Comparison of ENCODE assay signal across 22 cellular contexts in the genomic region with DNA sequence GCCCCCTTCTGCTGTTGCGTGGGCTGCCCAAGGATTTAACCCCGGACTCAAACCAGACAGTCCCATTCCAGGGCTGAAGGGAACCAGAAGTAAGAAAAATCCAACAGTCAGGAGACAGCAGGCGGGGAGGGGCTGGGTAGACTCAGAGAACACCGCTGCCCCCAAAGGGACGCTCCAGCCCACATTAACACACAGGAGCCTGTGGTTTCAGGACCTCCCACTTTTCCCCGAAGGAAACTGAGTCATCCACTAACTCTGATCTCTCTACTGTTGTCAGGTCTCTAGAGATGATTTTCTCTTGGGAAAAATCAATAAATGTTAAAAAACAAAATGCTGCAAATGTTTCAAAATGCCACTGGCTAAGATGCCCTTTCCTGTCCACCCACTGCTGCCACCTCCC. TPM values are rescaled to one million over a fixed set of nuclear protein-coding genes. Genes with fewer than 3 reads are reported as not detected.
DNase-seq lines count a peak whose midpoint lies in the region; ATAC-seq and TF ChIP-seq lines count a peak whose summit lies in the region.
"Had no signal": no experiment of that assay in that cellular context is flagged by ENCODE, and none has a peak within 500 bp of the region (broad histone marks: within the 10 kb centered on the region; RNA-seq: fewer than 3 reads in every experiment).

No MANE protein-coding gene starts in this region.

- H3K4me2 ChIP-seq in MM.1S (ENCODE audit: low read depth, low read length): no peak overlapping the region

- H3F3A ChIP-seq in MM.1S (ENCODE audit: insufficient read depth, low read length): no peaks in the 10 kb centered on the region

- no peaks in the 10 kb centered on the region for H3K27me3 Mint-ChIP-seq in activated CD4-positive, alpha-beta T cell treated with anti-CD3 and anti-CD28 coated beads, Interleukin-2, amount 10 ng/mL, durations not matched to agents 7 days and 5 days
- H3K27me3 Mint-ChIP-seq in activated CD8-positive, alpha-beta T cell treated with anti-CD3 and anti-CD28 coated beads, Interleukin-2, amount 10 ng/mL, durations not matched to agents 7 days and 5 days (ENCODE audit: low read depth): no peaks in the 10 kb centered on the region
- H3K27me3 Mint-ChIP-seq: CD4-positive, alpha-beta T cell; IgD-negative memory B cell had no signal

- H3K4me3 Mint-ChIP-seq in activated CD4-positive, alpha-beta T cell treated with anti-CD3 and anti-CD28 coated beads, Interleukin-2, amount 10 ng/mL, durations not matched to agents 7 days and 5 days: no peak overlapping the region
- H3K4me3 Mint-ChIP-seq in activated CD8-positive, alpha-beta T cell treated with anti-CD3 and anti-CD28 coated beads, Interleukin-2, amount 10 ng/mL, durations not matched to agents 7 days and 5 days: no peak overlapping the region
- H3K4me3 Mint-ChIP-seq: CD4-positive, alpha-beta T cell had no signal

- H3K9me3 Mint-ChIP-seq in activated CD4-positive, alpha-beta T cell treated with anti-CD3 and anti-CD28 coated beads, Interleukin-2, amount 10 ng/mL, durations not matched to agents 7 days and 5 days: no peaks in the 10 kb centered on the region
- no peaks in the 10 kb centered on the region for H3K9me3 Mint-ChIP-seq in activated CD8-positive, alpha-beta T cell treated with anti-CD3 and anti-CD28 coated beads, Interleukin-2, amount 10 ng/mL, durations not matched to agents 7 days and 5 days (ENCODE audit: insufficient read depth)
- H3K9me3 Mint-ChIP-seq: CD4-positive, alpha-beta T cell; IgD-negative memory B cell had no signal

- H3K27me3 ChIP-seq in MM.1S (replicated peaks; ENCODE audit: insufficient read depth, low read length): no peaks in the 10 kb centered on the region
- H3K27me3 ChIP-seq: esophagus squamous epithelium had no signal

- no peak overlapping the region for H3K27ac ChIP-seq in MM.1S (ENCODE audit: low read length)
- H3K27ac ChIP-seq: esophagus squamous epithelium had no signal

- TF ChIP-seq CTCF in fibroblast of mammary gland (conservative IDR thresholded peaks at IDR 0.05; ENCODE audit: control insufficient read depth, insufficient read depth, low read depth, low read length) (no peak), MM.1S (IDR thresholded peaks at IDR 0.05; ENCODE audit: low read length) (no peak)

- no peaks in the 10 kb centered on the region for H4K20me1 ChIP-seq in MM.1S (ENCODE audit: insufficient read depth, low read length)

- H3K9ac ChIP-seq in MM.1S (ENCODE audit: low read length): no peak overlapping the region

- no peak for DNase-seq in activated CD4-positive, alpha-beta T cell treated with anti-CD3 and anti-CD28 coated beads, Interleukin-2, amount 10 ng/mL, durations not matched to agents 7 days and 5 days
- no peak for DNase-seq in activated CD4-positive, alpha-beta T cell treated with anti-CD3 and anti-CD28 coated beads for 1 hour
- no peak for DNase-seq in activated CD8-positive, alpha-beta T cell treated with anti-CD3 and anti-CD28 coated beads, Interleukin-2, amount 10 ng/mL, durations not matched to agents 7 days and 5 days
- DNase-seq in fibroblast of mammary gland (ENCODE audit: low read depth) (peak; percentile 59), iPS-NIHi11 (ENCODE audit: low spot score) (no peak), MM.1S (no peak)
- DNase-seq in stimulated activated naive CD8-positive, alpha-beta T cell treated with anti-CD3 and anti-CD28 coated beads, Interleukin-15, Interleukin-2, amounts not matched to agents 100 U/mL and 50 U/mL, for 24 hours: peak; percentile 45
- DNase-seq: ACHN; activated CD8-positive, alpha-beta memory T cell treated with anti-CD3 and anti-CD28 coated beads, Interleukin-2, amount 50 U/mL, for 4 hours; CD4-positive, alpha-beta T cell; DMS79; esophagus squamous epithelium; NCI-H187 treated with DMSO at 0.1 percent for 48 hours; NCI-H345; RPMI8226 had no signal

- no peaks in the 10 kb centered on the region for H3K4me1 ChIP-seq in MM.1S (ENCODE audit: low read length)
- H3K4me1 ChIP-seq: esophagus squamous epithelium had no signal

- CTCF ChIA-PET in activated CD4-positive, alpha-beta T cell treated with anti-CD3 and anti-CD28 coated beads, Interleukin-2, amount 10 ng/mL, durations not matched to agents 7 days and 5 days (lab: Charles Lee): no interaction called here
- CTCF ChIA-PET in activated CD8-positive, alpha-beta T cell treated with anti-CD3 and anti-CD28 coated beads, Interleukin-2, amount 10 ng/mL, durations not matched to agents 7 days and 5 days (lab: Charles Lee): no interaction called here

- H3K36me3 Mint-ChIP-seq in activated CD4-positive, alpha-beta T cell treated with anti-CD3 and anti-CD28 coated beads, Interleukin-2, amount 10 ng/mL, durations not matched to agents 7 days and 5 days (ENCODE audit: low read depth): peaks cover 46% of the 10 kb centered on the region
- peaks cover 59% of the 10 kb centered on the region for H3K36me3 Mint-ChIP-seq in activated CD8-positive, alpha-beta T cell treated with anti-CD3 and anti-CD28 coated beads, Interleukin-2, amount 10 ng/mL, durations not matched to agents 7 days and 5 days (ENCODE audit: low read depth)

- H3K36me3 ChIP-seq in MM.1S (replicated peaks; ENCODE audit: insufficient read depth, low read length): no peaks in the 10 kb centered on the region

- no peaks in the 10 kb centered on the region for H3K9me2 ChIP-seq in MM.1S (replicated peaks; ENCODE audit: insufficient read depth, low read length)

- no peaks in the 10 kb centered on the region for H3K9me3 ChIP-seq in MM.1S (replicated peaks; ENCODE audit: insufficient read depth, low read length)
- H3K9me3 ChIP-seq: esophagus squamous epithelium had no signal

- peak; percentile 25 for ATAC-seq in activated CD8-positive, alpha-beta T cell treated with anti-CD3 and anti-CD28 coated beads, Interleukin-2, amount 10 ng/mL, durations not matched to agents 7 days and 5 days
- peak; percentile 90 for ATAC-seq in stimulated activated naive CD8-positive, alpha-beta T cell treated with anti-CD3 and anti-CD28 coated beads, Interleukin-15, Interleukin-2, amounts not matched to agents 100 U/mL and 50 U/mL, for 24 hours
- no peak for ATAC-seq in HG02798 (IDR thresholded peaks at IDR 0.05; ENCODE audit: poor library complexity, unreplicated experiment)
- ATAC-seq: HCT116, sciatic nerve had no signal

- H2AFZ ChIP-seq in MM.1S (ENCODE audit: low read length): no peak overlapping the region

- H3K79me2 ChIP-seq in MM.1S (ENCODE audit: low read length): no peaks in the 10 kb centered on the region

- POLR2A ChIA-PET in activated CD4-positive, alpha-beta T cell treated with anti-CD3 and anti-CD28 coated beads, Interleukin-2, amount 10 ng/mL, durations not matched to agents 7 days and 5 days (lab: Charles Lee): no interaction called here
- POLR2A ChIA-PET in activated CD8-positive, alpha-beta T cell treated with anti-CD3 and anti-CD28 coated beads, Interleukin-2, amount 10 ng/mL, durations not matched to agents 7 days and 5 days (lab: Charles Lee): no interaction called here

- peak overlapping the region; percentile 69 for H3K27ac Mint-ChIP-seq in activated CD4-positive, alpha-beta T cell treated with anti-CD3 and anti-CD28 coated beads, Interleukin-2, amount 10 ng/mL, durations not matched to agents 7 days and 5 days
- no peak overlapping the region for H3K27ac Mint-ChIP-seq in activated CD8-positive, alpha-beta T cell treated with anti-CD3 and anti-CD28 coated beads, Interleukin-2, amount 10 ng/mL, durations not matched to agents 7 days and 5 days
- H3K27ac Mint-ChIP-seq: CD4-positive, alpha-beta T cell had no signal

- H3K4me3 ChIP-seq in fibroblast of mammary gland (ENCODE audit: control insufficient read depth, low read depth, low read length) (no peak overlapping the region), MM.1S (ENCODE audit: low read length) (no peak overlapping the region)
- H3K4me3 ChIP-seq: esophagus squamous epithelium, lung had no signal

- H3K4me1 Mint-ChIP-seq in activated CD4-positive, alpha-beta T cell treated with anti-CD3 and anti-CD28 coated beads, Interleukin-2, amount 10 ng/mL, durations not matched to agents 7 days and 5 days: peaks cover 39% of the 10 kb centered on the region
- peaks cover 46% of the 10 kb centered on the region for H3K4me1 Mint-ChIP-seq in activated CD8-positive, alpha-beta T cell treated with anti-CD3 and anti-CD28 coated beads, Interleukin-2, amount 10 ng/mL, durations not matched to agents 7 days and 5 days (ENCODE audit: low read depth)

RNA-seq across cellular contexts. Expression of a gene that starts 41.6 kb away (rescaled TPM):
- total RNA-seq in activated CD4-positive, alpha-beta T cell treated with anti-CD3 and anti-CD28 coated beads, Interleukin-2, amount 10 ng/mL, durations not matched to agents 7 days and 5 days: 10 to 100 TPM; 25.2 to 25.9 TPM
- 10 to 100 TPM; 26.3 to 29.6 TPM for total RNA-seq in activated CD8-positive, alpha-beta T cell treated with anti-CD3 and anti-CD28 coated beads, Interleukin-2, amount 10 ng/mL, durations not matched to agents 7 days and 5 days

RNA-seq across cellular contexts. Expression of a gene that starts 49.4 kb away (rescaled TPM):
- total RNA-seq in activated CD4-positive, alpha-beta T cell treated with anti-CD3 and anti-CD28 coated beads, Interleukin-2, amount 10 ng/mL, durations not matched to agents 7 days and 5 days: 10 to 100 TPM; 30.3 to 34.1 TPM
- total RNA-seq in activated CD8-positive, alpha-beta T cell treated with anti-CD3 and anti-CD28 coated beads, Interleukin-2, amount 10 ng/mL, durations not matched to agents 7 days and 5 days: 100 to 1,000 TPM; 103 to 106 TPM
- total RNA-seq: myocyte, osteoblast had no signal

Comparison
In these comparisons a context has a peak if more than half of its experiments do, and no peak if none do; other contexts are left out.
1. DNase-seq: peak in fibroblast of mammary gland (single experiment) and stimulated activated naive CD8-positive, alpha-beta T cell treated with anti-CD3 and anti-CD28 coated beads, Interleukin-15, Interleukin-2, amounts not matched to agents 100 U/mL and 50 U/mL, for 24 hours (single experiment); none in activated CD4-positive, alpha-beta T cell treated with anti-CD3 and anti-CD28 coated beads, Interleukin-2, amount 10 ng/mL, durations not matched to agents 7 days and 5 days (single experiment), activated CD4-positive, alpha-beta T cell treated with anti-CD3 and anti-CD28 coated beads for 1 hour (single experiment), activated CD8-positive, alpha-beta T cell treated with anti-CD3 and anti-CD28 coated beads, Interleukin-2, amount 10 ng/mL, durations not matched to agents 7 days and 5 days (single experiment), iPS-NIHi11 (single experiment) and MM.1S (single experiment).